24 cellular contexts compared by ENCODE assay signal in genomic region chrX:19660604-19661003, GRCh38.
DNase-seq lines count a peak whose midpoint lies in the region; ATAC-seq and TF ChIP-seq lines count a peak whose summit lies in the region.
"Had no signal": no experiment of that assay in that cellular context is flagged by ENCODE, and none has a peak within 500 bp of the region (broad histone marks: within the 10 kb centered on the region; RNA-seq: fewer than 3 reads in every experiment).

No MANE protein-coding gene starts in this region.

- no peak overlapping the region for H3K4me3 ChIP-seq in breast epithelium
- H3K4me3 ChIP-seq in fibroblast of villous mesenchyme (ENCODE audit: low read depth, low read length): no peak overlapping the region
- H3K4me3 ChIP-seq: heart right ventricle, Peyer's patch, tibial artery, vagina had no signal

- no peak for ATAC-seq in HG03378 (IDR thresholded peaks at IDR 0.05; ENCODE audit: unreplicated experiment)
- no peak for ATAC-seq in stimulated activated naive CD8-positive, alpha-beta T cell treated with anti-CD3 and anti-CD28 coated beads, Interleukin-15, Interleukin-2, amounts not matched to agents 100 U/mL and 50 U/mL, for 24 hours
- ATAC-seq: activated CD8-positive, alpha-beta memory T cell treated with anti-CD3 and anti-CD28 coated beads, Interleukin-2, amount 10 ng/mL, durations not matched to agents 7 days and 5 days; activated naive CD8-positive, alpha-beta T cell treated with anti-CD3 and anti-CD28 coated beads, Interleukin-2, amount 50 U/mL, for 24 hours; activated T-cell treated with anti-CD3 and anti-CD28 coated beads, Interleukin-2, amount 50 U/mL, for 4 hours; heart right ventricle; naive thymus-derived CD4-positive, alpha-beta T cell had no signal

- H3K36me3 Mint-ChIP-seq in MCF 10A (ENCODE audit: insufficient read depth, unreplicated experiment): no peaks in the 10 kb centered on the region

- no peaks in the 10 kb centered on the region for H3K36me3 ChIP-seq in breast epithelium
- H3K36me3 ChIP-seq: BE2C, heart right ventricle, Peyer's patch, tibial artery, vagina had no signal

- TF ChIP-seq CTCF in MCF 10A (IDR thresholded peaks at IDR 0.05; ENCODE audit: unreplicated experiment) (no peak), breast epithelium (IDR thresholded peaks at IDR 0.05) (no peak), fibroblast of villous mesenchyme (IDR thresholded peaks at IDR 0.05; ENCODE audit: insufficient read depth, low read depth, low read length) (no peak)

- POLR2A ChIA-PET in MCF 10A (lab: Yijun Ruan, JAX): no interaction called here

- H3K27me3 ChIP-seq in breast epithelium: peaks cover 0 to 11% of the 10 kb centered on the region in 2 donors
- H3K27me3 ChIP-seq: BE2C, Peyer's patch, tibial artery, vagina had no signal

- TF ChIP-seq POLR2A in breast epithelium (IDR thresholded peaks at IDR 0.05): no peak

- CTCF ChIA-PET in MCF 10A (lab: Yijun Ruan, JAX): interaction anchor here (0.9 kb wide), 1 partner anchor 17 kb away, joined by 3 read pairs; no protein-coding TSS in a partner anchor

- DNase-seq in MCF 10A (ENCODE audit: unreplicated experiment): peak; percentile 64
- no peak for DNase-seq in breast epithelium (ENCODE audit: low spot score in 2 of 2)
- DNase-seq in caudate nucleus (lab: John Stamatoyannopoulos, UW): peak in 5 of 61 donors; percentile 0 to 6 (median 2)
- peak; percentile 40 for DNase-seq in fibroblast of villous mesenchyme (ENCODE audit: low read depth)
- DNase-seq in superior temporal gyrus (ENCODE audit: extremely low spot score): peak; percentile 61
- DNase-seq in stimulated activated naive CD8-positive, alpha-beta T cell treated with anti-CD3 and anti-CD28 coated beads, Interleukin-15, Interleukin-2, amounts not matched to agents 100 U/mL and 50 U/mL, for 24 hours: no peak
- DNase-seq in stimulated activated CD4-positive, alpha-beta T cell treated with anti-CD3 and anti-CD28 coated beads, Interleukin-2, amount 100 ng/mL, for 48 hours: no peak
- DNase-seq: activated CD4-positive, alpha-beta T cell treated with anti-CD3 and anti-CD28 coated beads, Interleukin-2, amount 10 ng/mL, durations not matched to agents 24 days and 14 days; activated CD8-positive, alpha-beta memory T cell treated with anti-CD3 and anti-CD28 coated beads, Interleukin-2, amount 10 ng/mL, durations not matched to agents 7 days and 5 days; activated naive CD8-positive, alpha-beta T cell treated with anti-CD3 and anti-CD28 coated beads, Interleukin-2, amount 50 U/mL, for 24 hours; activated T-cell treated with anti-CD3 and anti-CD28 coated beads, Interleukin-2, amount 50 U/mL, for 4 hours; BE2C; CD8-positive, alpha-beta memory T cell; DMS 273 treated with DMSO at 0.1 percent for 48 hours; heart right ventricle; naive thymus-derived CD4-positive, alpha-beta T cell; NCI-H446; NCI-H774; Peyer's patch; SHP77 treated with DMSO at 0.1 percent for 48 hours; stimulated activated naive CD8-positive, alpha-beta T cell treated with anti-CD3 and anti-CD28 coated beads, Interleukin-15, amount 100 ng/mL, for 72 hours; tibial artery had no signal

- no peak overlapping the region for H3K4me3 Mint-ChIP-seq in MCF 10A (ENCODE audit: unreplicated experiment)
- H3K4me3 Mint-ChIP-seq: activated CD4-positive, alpha-beta T cell treated with anti-CD3 and anti-CD28 coated beads, Interleukin-2, amount 10 ng/mL, durations not matched to agents 24 days and 14 days; activated CD8-positive, alpha-beta memory T cell treated with anti-CD3 and anti-CD28 coated beads, Interleukin-2, amount 10 ng/mL, durations not matched to agents 7 days and 5 days; activated naive CD8-positive, alpha-beta T cell treated with anti-CD3 and anti-CD28 coated beads, Interleukin-2, amount 50 U/mL, for 24 hours; activated T-cell treated with anti-CD3 and anti-CD28 coated beads, Interleukin-2, amount 50 U/mL, for 4 hours; CD8-positive, alpha-beta memory T cell; naive thymus-derived CD4-positive, alpha-beta T cell; stimulated activated naive CD8-positive, alpha-beta T cell treated with anti-CD3 and anti-CD28 coated beads, Interleukin-15, amount 100 ng/mL, for 72 hours had no signal

- peaks cover 5% of the 10 kb centered on the region for H3K4me1 Mint-ChIP-seq in MCF 10A (ENCODE audit: insufficient read depth, unreplicated experiment)

- no peaks in the 10 kb centered on the region for H3K9me3 ChIP-seq in breast epithelium
- H3K9me3 ChIP-seq: BE2C, heart right ventricle, Peyer's patch, tibial artery, vagina had no signal

- no peak overlapping the region for H3K27ac Mint-ChIP-seq in MCF 10A (ENCODE audit: low read depth, unreplicated experiment)
- H3K27ac Mint-ChIP-seq: activated CD4-positive, alpha-beta T cell treated with anti-CD3 and anti-CD28 coated beads, Interleukin-2, amount 10 ng/mL, durations not matched to agents 24 days and 14 days; activated CD8-positive, alpha-beta memory T cell treated with anti-CD3 and anti-CD28 coated beads, Interleukin-2, amount 10 ng/mL, durations not matched to agents 7 days and 5 days; activated naive CD8-positive, alpha-beta T cell treated with anti-CD3 and anti-CD28 coated beads, Interleukin-2, amount 50 U/mL, for 24 hours had no signal

- H3K9me3 Mint-ChIP-seq in MCF 10A (ENCODE audit: unreplicated experiment): no peaks in the 10 kb centered on the region
- H3K9me3 Mint-ChIP-seq: activated CD4-positive, alpha-beta T cell treated with anti-CD3 and anti-CD28 coated beads, Interleukin-2, amount 10 ng/mL, durations not matched to agents 24 days and 14 days; activated naive CD8-positive, alpha-beta T cell treated with anti-CD3 and anti-CD28 coated beads, Interleukin-2, amount 50 U/mL, for 24 hours; activated T-cell treated with anti-CD3 and anti-CD28 coated beads, Interleukin-2, amount 50 U/mL, for 4 hours; CD8-positive, alpha-beta memory T cell; stimulated activated naive CD8-positive, alpha-beta T cell treated with anti-CD3 and anti-CD28 coated beads, Interleukin-15, amount 100 ng/mL, for 72 hours had no signal

- no peak overlapping the region for H3K27ac ChIP-seq in breast epithelium
- H3K27ac ChIP-seq in caudate nucleus (ENCODE audit: low read depth, low read length): peak overlapping the region; percentile 73
- H3K27ac ChIP-seq: heart right ventricle, Peyer's patch, tibial artery, vagina had no signal

- H3K27me3 Mint-ChIP-seq in MCF 10A (ENCODE audit: insufficient read depth, unreplicated experiment): peaks cover 50% of the 10 kb centered on the region
- H3K27me3 Mint-ChIP-seq: activated CD4-positive, alpha-beta T cell treated with anti-CD3 and anti-CD28 coated beads, Interleukin-2, amount 10 ng/mL, durations not matched to agents 24 days and 14 days; activated CD8-positive, alpha-beta memory T cell treated with anti-CD3 and anti-CD28 coated beads, Interleukin-2, amount 10 ng/mL, durations not matched to agents 7 days and 5 days; activated naive CD8-positive, alpha-beta T cell treated with anti-CD3 and anti-CD28 coated beads, Interleukin-2, amount 50 U/mL, for 24 hours; naive thymus-derived CD4-positive, alpha-beta T cell; stimulated activated naive CD8-positive, alpha-beta T cell treated with anti-CD3 and anti-CD28 coated beads, Interleukin-15, amount 100 ng/mL, for 72 hours had no signal

- intact Hi-C loops in MCF 10A (cut with micrococcal nuclease) (loop anchor here (10.0 kb wide), 1 partner anchor 66 kb away; no protein-coding TSS in a partner anchor), breast epithelium (cut with DNase I; ENCODE audit: low total_unique reads) (no loop called here)

- no peaks in the 10 kb centered on the region for H3K4me1 ChIP-seq in breast epithelium
- H3K4me1 ChIP-seq: BE2C, heart right ventricle, Peyer's patch, tibial artery, vagina had no signal

- no TSS peak for BruUV-seq in MCF 10A (replicated peaks; lab: Mats Ljungman, UMichigan)

Comparison
In these comparisons a context has a peak if more than half of its experiments do, and no peak if none do; other contexts are left out.
1. DNase-seq: peak in MCF 10A (single experiment), fibroblast of villous mesenchyme (single experiment) and superior temporal gyrus (single experiment); none in breast epithelium (0 of 2), stimulated activated naive CD8-positive, alpha-beta T cell treated with anti-CD3 and anti-CD28 coated beads, Interleukin-15, Interleukin-2, amounts not matched to agents 100 U/mL and 50 U/mL, for 24 hours (single experiment) and stimulated activated CD4-positive, alpha-beta T cell treated with anti-CD3 and anti-CD28 coated beads, Interleukin-2, amount 100 ng/mL, for 48 hours (0 of 2).